11 cellular contexts compared by ENCODE assay signal in genomic region chr12:98416845-98417244, GRCh38.
DNase-seq lines count a peak whose midpoint lies in the region; ATAC-seq and TF ChIP-seq lines count a peak whose summit lies in the region.
"Had no signal": no experiment of that assay in that cellular context is flagged by ENCODE, and none has a peak within 500 bp of the region (broad histone marks: within the 10 kb centered on the region; RNA-seq: fewer than 3 reads in every experiment).

No MANE protein-coding gene starts in this region.

- ATAC-seq in esophagus mucosa (no peak), HG02973 (IDR thresholded peaks at IDR 0.05; ENCODE audit: unreplicated experiment) (no peak), HG03460 (IDR thresholded peaks at IDR 0.05; ENCODE audit: unreplicated experiment) (no peak)

- DNase-seq in AG09309 (ENCODE audit: low read depth) (no peak), HCEC 1CT (peak; percentile 43), RWPE1 (ENCODE audit: low spot score) (peak; percentile 41), glomerular visceral epithelial cell (ENCODE audit: extremely low spot score) (peak; percentile 50), putamen (ENCODE audit: low spot score) (no peak)
- DNase-seq: activated naive CD8-positive, alpha-beta T cell treated with anti-CD3 and anti-CD28 coated beads for 36 hours; GDM1; kidney had no signal

- TF ChIP-seq CTCF in AG09309 (IDR thresholded peaks at IDR 0.05; ENCODE audit: control insufficient read depth, insufficient read depth, low read depth, low read length, missing control alignments) (peak; percentile 36), RWPE1 (conservative IDR thresholded peaks at IDR 0.05; ENCODE audit: low read depth) (no peak)

- POLR2A ChIA-PET in RWPE1 (lab: Yijun Ruan, JAX; ENCODE audit: low non-redundant PET): interaction anchor here (0.6 kb wide), 1 partner anchor 99 kb away, joined by 5 read pairs; no protein-coding TSS in a partner anchor

- H3K4me3 ChIP-seq in AG09309 (ENCODE audit: control insufficient read depth, low read depth, low read length): no peak overlapping the region

- H3K27ac ChIP-seq in RWPE1: no peak overlapping the region

- CTCF ChIA-PET in RWPE1 (lab: Yijun Ruan, JAX): interaction anchor here (0.9 to 1.1 kb wide), 2 partner anchors 11 to 116 kb away, joined by 4 to 6 read pairs; no protein-coding TSS in a partner anchor

Comparison
In these comparisons a context has a peak if more than half of its experiments do, and no peak if none do; other contexts are left out.
1. DNase-seq: peak in HCEC 1CT (single experiment), RWPE1 (single experiment) and glomerular visceral epithelial cell (single experiment); none in AG09309 (single experiment) and putamen (single experiment).